Comparison of ENCODE assay signal across 31 cellular contexts in genomic region chr5:128528126-128528525, GRCh38. TPM values are rescaled to one million over a fixed set of nuclear protein-coding genes. Genes with fewer than 3 reads are reported as not detected.
"Had no signal": no experiment of that assay in that cellular context is flagged by ENCODE, and none has a peak within 500 bp of the region (broad histone marks: within the 10 kb centered on the region; RNA-seq: fewer than 3 reads in every experiment).

No MANE protein-coding gene starts in this region.

- H3K27ac Mint-ChIP-seq: activated B cell treated with CpG ODN at 0.5 μM for 24 hours; activated CD4-positive, alpha-beta memory T cell treated with anti-CD3 and anti-CD28 coated beads for 36 hours; activated CD4-positive, alpha-beta T cell treated with anti-CD3 and anti-CD28 coated beads, Interleukin-2, amount 10 ng/mL, durations not matched to agents 24 days and 14 days; activated CD8-positive, alpha-beta memory T cell treated with anti-CD3 and anti-CD28 coated beads, Interleukin-2, amount 10 ng/mL, durations not matched to agents 7 days and 5 days; activated CD8-positive, alpha-beta T cell treated with anti-CD3 and anti-CD28 coated beads, Interleukin-2, amount 10 ng/mL, durations not matched to agents 7 days and 5 days; activated naive CD4-positive, alpha-beta T cell treated with anti-CD3 and anti-CD28 coated beads for 36 hours; activated naive CD4-positive, alpha-beta T cell treated with anti-CD3 and anti-CD28 coated beads, Interleukin-2, amount 50 U/mL, for 24 hours; activated naive CD8-positive, alpha-beta T cell treated with anti-CD3 and anti-CD28 coated beads for 36 hours; activated naive CD8-positive, alpha-beta T cell treated with anti-CD3 and anti-CD28 coated beads, Interleukin-2, amount 50 U/mL, for 24 hours; activated T-helper 1 cell treated with anti-CD3 and anti-CD28 coated beads, Interleukin-12 subunit alpha, Interleukin-12 subunit beta, Interleukin-2, Interleukin-4 antibody, amounts not matched to agents 30 ng/mL and 10 ng/mL and 1 ng/mL, durations not matched to agents 14 hours and 24 hours and 36 hours; activated T-helper 2 cell treated with anti-CD3 and anti-CD28 coated beads, Interferon-gamma antibody, Interleukin-2, Interleukin-4, amounts not matched to agents 10 μg/mL and 5 μg/mL and 100 μg/mL, durations not matched to agents 14 hours and 24 hours and 36 hours; brain; T-helper 17 cell; T-helper 2 cell treated with Interferon-gamma antibody and Interleukin-4, amounts not matched to agents 5 μg/mL and 100 μg/mL, for 36 hours had no signal

- H3K9me3 ChIP-seq: ascending aorta, breast epithelium, esophagus squamous epithelium, gastroesophageal sphincter had no signal

- H3K4me1 ChIP-seq: ascending aorta, breast epithelium, esophagus squamous epithelium, gastroesophageal sphincter had no signal

- H3K27me3 ChIP-seq: ascending aorta, breast epithelium, esophagus squamous epithelium, gastroesophageal sphincter had no signal

- H3K27ac ChIP-seq: ascending aorta, breast epithelium, epithelial cell of prostate, esophagus squamous epithelium, gastroesophageal sphincter, WERI-Rb-1 had no signal

- H3K4me3 Mint-ChIP-seq: activated B cell treated with CpG ODN at 0.5 μM for 24 hours; activated CD4-positive, alpha-beta memory T cell treated with anti-CD3 and anti-CD28 coated beads for 36 hours; activated CD4-positive, alpha-beta T cell treated with anti-CD3 and anti-CD28 coated beads, Interleukin-2, amount 10 ng/mL, durations not matched to agents 24 days and 14 days; activated CD8-positive, alpha-beta memory T cell treated with anti-CD3 and anti-CD28 coated beads, Interleukin-2, amount 10 ng/mL, durations not matched to agents 7 days and 5 days; activated CD8-positive, alpha-beta T cell treated with anti-CD3 and anti-CD28 coated beads, Interleukin-2, amount 10 ng/mL, durations not matched to agents 7 days and 5 days; activated naive CD4-positive, alpha-beta T cell treated with anti-CD3 and anti-CD28 coated beads for 36 hours; activated naive CD4-positive, alpha-beta T cell treated with anti-CD3 and anti-CD28 coated beads, Interleukin-2, amount 50 U/mL, for 24 hours; activated naive CD8-positive, alpha-beta T cell treated with anti-CD3 and anti-CD28 coated beads for 36 hours; activated naive CD8-positive, alpha-beta T cell treated with anti-CD3 and anti-CD28 coated beads, Interleukin-2, amount 50 U/mL, for 24 hours; activated T-helper 1 cell treated with anti-CD3 and anti-CD28 coated beads, Interleukin-12 subunit alpha, Interleukin-12 subunit beta, Interleukin-2, Interleukin-4 antibody, amounts not matched to agents 30 ng/mL and 10 ng/mL and 1 ng/mL, durations not matched to agents 14 hours and 24 hours and 36 hours; brain; T-helper 17 cell; T-helper 2 cell treated with Interferon-gamma antibody and Interleukin-4, amounts not matched to agents 5 μg/mL and 100 μg/mL, for 36 hours had no signal

- H3K4me3 ChIP-seq: ascending aorta, breast epithelium, esophagus squamous epithelium, gastroesophageal sphincter had no signal

- H3K27me3 Mint-ChIP-seq: activated B cell treated with CpG ODN at 0.5 μM for 24 hours; activated CD4-positive, alpha-beta memory T cell treated with anti-CD3 and anti-CD28 coated beads for 36 hours; activated CD4-positive, alpha-beta T cell treated with anti-CD3 and anti-CD28 coated beads, Interleukin-2, amount 10 ng/mL, durations not matched to agents 24 days and 14 days; activated naive CD8-positive, alpha-beta T cell treated with anti-CD3 and anti-CD28 coated beads, Interleukin-2, amount 50 U/mL, for 24 hours; brain had no signal

- DNase-seq: activated B cell treated with CpG ODN at 0.5 μM for 24 hours; activated CD4-positive, alpha-beta memory T cell treated with anti-CD3 and anti-CD28 coated beads for 36 hours; activated CD4-positive, alpha-beta T cell treated with anti-CD3 and anti-CD28 coated beads, Interleukin-2, amount 10 ng/mL, durations not matched to agents 24 days and 14 days; activated CD8-positive, alpha-beta memory T cell treated with anti-CD3 and anti-CD28 coated beads, Interleukin-2, amount 10 ng/mL, durations not matched to agents 7 days and 5 days; activated CD8-positive, alpha-beta memory T cell treated with anti-CD3 and anti-CD28 coated beads, Interleukin-2, amount 50 U/mL, for 4 hours; activated CD8-positive, alpha-beta T cell treated with anti-CD3 and anti-CD28 coated beads, Interleukin-2, amount 10 ng/mL, durations not matched to agents 7 days and 5 days; activated effector memory CD4-positive, alpha-beta T cell treated with anti-CD3 and anti-CD28 coated beads, Interleukin-2, amount 50 U/mL, for 16 hours; activated naive CD4-positive, alpha-beta T cell treated with anti-CD3 and anti-CD28 coated beads for 36 hours; activated naive CD8-positive, alpha-beta T cell treated with anti-CD3 and anti-CD28 coated beads for 36 hours; activated naive CD8-positive, alpha-beta T cell treated with anti-CD3 and anti-CD28 coated beads, Interleukin-2, amount 50 U/mL, for 24 hours; activated T-cell treated with anti-CD3 and anti-CD28 coated beads, Interleukin-2, amount 50 U/mL, for 1 hour; activated T-cell treated with anti-CD3 and anti-CD28 coated beads, Interleukin-2, amount 50 U/mL, for 48 hours; cortex of kidney; effector CD8-positive, alpha-beta T cell; esophagus squamous epithelium; foreskin melanocyte; T-helper 1 cell; T-helper 17 cell; T1000; WERI-Rb-1 had no signal

- H3K36me3 Mint-ChIP-seq: activated CD4-positive, alpha-beta memory T cell treated with anti-CD3 and anti-CD28 coated beads for 36 hours; activated CD8-positive, alpha-beta memory T cell treated with anti-CD3 and anti-CD28 coated beads, Interleukin-2, amount 10 ng/mL, durations not matched to agents 7 days and 5 days; activated naive CD4-positive, alpha-beta T cell treated with anti-CD3 and anti-CD28 coated beads, Interleukin-2, amount 50 U/mL, for 24 hours; activated naive CD8-positive, alpha-beta T cell treated with anti-CD3 and anti-CD28 coated beads for 36 hours had no signal

- ATAC-seq: activated CD4-positive, CD25-positive, alpha-beta regulatory T cell treated with anti-CD3 and anti-CD28 coated beads, Interleukin-2, amount 50 U/mL, for 24 hours; activated CD8-positive, alpha-beta memory T cell treated with anti-CD3 and anti-CD28 coated beads, Interleukin-2, amount 10 ng/mL, durations not matched to agents 7 days and 5 days; activated CD8-positive, alpha-beta T cell treated with anti-CD3 and anti-CD28 coated beads, Interleukin-2, amount 10 ng/mL, durations not matched to agents 7 days and 5 days; activated naive CD8-positive, alpha-beta T cell treated with anti-CD3 and anti-CD28 coated beads, Interleukin-2, amount 50 U/mL, for 24 hours; gastroesophageal sphincter; T-helper 17 cell had no signal

- H3K36me3 ChIP-seq: ascending aorta, breast epithelium, esophagus squamous epithelium, WERI-Rb-1 had no signal

- H3K4me1 Mint-ChIP-seq: activated B cell treated with CpG ODN at 0.5 μM for 24 hours; activated CD4-positive, alpha-beta T cell treated with anti-CD3 and anti-CD28 coated beads, Interleukin-2, amount 10 ng/mL, durations not matched to agents 24 days and 14 days; activated CD8-positive, alpha-beta memory T cell treated with anti-CD3 and anti-CD28 coated beads, Interleukin-2, amount 10 ng/mL, durations not matched to agents 7 days and 5 days; activated naive CD4-positive, alpha-beta T cell treated with anti-CD3 and anti-CD28 coated beads, Interleukin-2, amount 50 U/mL, for 24 hours; activated naive CD8-positive, alpha-beta T cell treated with anti-CD3 and anti-CD28 coated beads for 36 hours; activated naive CD8-positive, alpha-beta T cell treated with anti-CD3 and anti-CD28 coated beads, Interleukin-2, amount 50 U/mL, for 24 hours; brain; T-helper 17 cell had no signal

- H3K9me3 Mint-ChIP-seq: activated B cell treated with CpG ODN at 0.5 μM for 24 hours; activated CD4-positive, alpha-beta memory T cell treated with anti-CD3 and anti-CD28 coated beads for 36 hours; activated CD4-positive, alpha-beta T cell treated with anti-CD3 and anti-CD28 coated beads, Interleukin-2, amount 10 ng/mL, durations not matched to agents 24 days and 14 days; activated naive CD4-positive, alpha-beta T cell treated with anti-CD3 and anti-CD28 coated beads for 36 hours; activated naive CD4-positive, alpha-beta T cell treated with anti-CD3 and anti-CD28 coated beads, Interleukin-2, amount 50 U/mL, for 24 hours; activated naive CD8-positive, alpha-beta T cell treated with anti-CD3 and anti-CD28 coated beads for 36 hours; activated naive CD8-positive, alpha-beta T cell treated with anti-CD3 and anti-CD28 coated beads, Interleukin-2, amount 50 U/mL, for 24 hours; activated T-helper 1 cell treated with anti-CD3 and anti-CD28 coated beads, Interleukin-12 subunit alpha, Interleukin-12 subunit beta, Interleukin-2, Interleukin-4 antibody, amounts not matched to agents 30 ng/mL and 10 ng/mL and 1 ng/mL, durations not matched to agents 14 hours and 24 hours and 36 hours; activated T-helper 2 cell treated with anti-CD3 and anti-CD28 coated beads, Interferon-gamma antibody, Interleukin-2, Interleukin-4, amounts not matched to agents 10 μg/mL and 5 μg/mL and 100 μg/mL, durations not matched to agents 14 hours and 24 hours and 36 hours; brain; T-helper 2 cell treated with Interferon-gamma antibody and Interleukin-4, amounts not matched to agents 5 μg/mL and 100 μg/mL, for 36 hours had no signal

RNA-seq across cellular contexts. Expression of gene FBN2, which starts 9.9 kb away (rescaled TPM):
- total RNA-seq: activated B cell treated with CpG ODN at 0.5 μM for 24 hours; activated CD4-positive, alpha-beta memory T cell treated with anti-CD3 and anti-CD28 coated beads for 36 hours; activated CD4-positive, alpha-beta T cell treated with anti-CD3 and anti-CD28 coated beads, Interleukin-2, amount 10 ng/mL, durations not matched to agents 24 days and 14 days; activated CD8-positive, alpha-beta memory T cell treated with anti-CD3 and anti-CD28 coated beads for 36 hours; activated CD8-positive, alpha-beta memory T cell treated with anti-CD3 and anti-CD28 coated beads, Interleukin-2, amount 10 ng/mL, durations not matched to agents 7 days and 5 days; activated CD8-positive, alpha-beta T cell treated with anti-CD3 and anti-CD28 coated beads, Interleukin-2, amount 10 ng/mL, durations not matched to agents 7 days and 5 days; activated naive CD4-positive, alpha-beta T cell treated with anti-CD3 and anti-CD28 coated beads for 36 hours; activated naive CD8-positive, alpha-beta T cell treated with anti-CD3 and anti-CD28 coated beads for 36 hours; activated T-helper 1 cell treated with anti-CD3 and anti-CD28 coated beads, Interleukin-12 subunit alpha, Interleukin-12 subunit beta, Interleukin-2, Interleukin-4 antibody, amounts not matched to agents 30 ng/mL and 10 ng/mL and 1 ng/mL, durations not matched to agents 14 hours and 24 hours and 36 hours; activated T-helper 2 cell treated with anti-CD3 and anti-CD28 coated beads, Interferon-gamma antibody, Interleukin-2, Interleukin-4, amounts not matched to agents 10 μg/mL and 5 μg/mL and 100 μg/mL, durations not matched to agents 14 hours and 24 hours and 36 hours had no signal
